ENCODE assay signal across 14 cellular contexts in the genomic region with DNA sequence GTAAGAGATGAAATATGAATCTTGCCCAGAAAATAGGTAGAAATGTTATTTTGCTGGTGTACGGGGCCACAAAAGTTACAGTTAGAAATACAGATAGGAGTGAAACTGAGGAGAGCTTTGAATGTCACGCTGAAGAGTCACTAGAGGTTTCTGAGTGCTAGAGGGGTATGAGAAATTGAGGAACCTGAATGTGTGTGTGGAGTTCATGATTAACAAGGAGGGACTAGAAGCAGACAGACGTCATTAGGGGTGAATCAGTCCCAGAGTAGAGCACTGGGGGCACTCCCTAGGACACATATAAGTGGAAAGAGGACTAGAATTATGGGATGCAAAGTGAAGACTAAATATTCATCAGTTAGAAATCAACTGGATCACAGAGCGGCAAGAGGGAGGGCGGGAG.
A peak's percentile ranks its signal among the peaks of the same experiment; 100 is the strongest.
DNase-seq lines count a peak whose midpoint lies in the region; ATAC-seq lines count a peak whose summit lies in the region.
"Had no signal": no experiment of that assay in that cellular context is flagged by ENCODE, and none has a peak within 500 bp of the region (broad histone marks: within the 10 kb centered on the region; RNA-seq: fewer than 3 reads in every experiment).

No MANE protein-coding gene starts in this region.

- DNase-seq in NOMO-1 treated with DMSO at 0.1 percent for 48 hours (lab: John Stamatoyannopoulos, UW; ENCODE audit: unreplicated experiment), result peak; percentile 77
- no peak for DNase-seq in activated naive CD4-positive, alpha-beta T cell (lab: John Stamatoyannopoulos, UW)
- DNase-seq in NCI-H748 treated with DMSO at 0.1 percent for 48 hours (lab: John Stamatoyannopoulos, UW), result no peak
- DNase-seq in NAMALWA (ENCODE audit: low spot score), result no peak
- DNase-seq: EL, left colon, naive B cell, NCI-H2171 treated with DMSO at 0.1 percent for 48 hours, PC-9, right lobe of liver had no signal

- ATAC-seq in GM18909 (IDR thresholded peaks at IDR 0.05; ENCODE audit: poor library complexity, unreplicated experiment) (peak; percentile 88), GM21619 (IDR thresholded peaks at IDR 0.05; ENCODE audit: unreplicated experiment) (peak; percentile 86), HG03135 (IDR thresholded peaks at IDR 0.05; ENCODE audit: unreplicated experiment) (peak; percentile 76), GM19035 (IDR thresholded peaks at IDR 0.05; ENCODE audit: unreplicated experiment) (no peak)
- ATAC-seq: left colon, right lobe of liver had no signal
